In the genomic region with DNA sequence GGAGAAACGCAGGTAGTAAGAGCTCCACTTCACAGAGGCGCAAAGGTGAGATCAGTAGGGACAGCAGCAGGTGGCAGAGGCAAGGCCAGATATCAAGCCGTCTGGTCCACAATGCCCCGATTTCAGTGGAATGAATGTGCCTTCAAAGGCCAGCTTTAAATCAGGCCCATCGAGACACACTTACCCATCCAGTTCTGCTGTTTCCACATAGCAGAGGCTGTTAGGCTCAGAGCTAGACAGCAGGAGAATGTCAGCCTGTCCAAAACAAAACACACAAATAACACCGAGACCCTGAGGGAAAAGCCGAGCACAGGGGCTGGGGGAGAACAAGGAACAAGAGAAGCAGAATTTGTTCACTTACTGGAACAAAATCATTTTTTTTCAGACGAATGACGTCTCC, we compare ENCODE assay signal across 30 cellular contexts.
DNase-seq lines count a peak whose midpoint lies in the region; ATAC-seq and TF ChIP-seq lines count a peak whose summit lies in the region.
"Had no signal": no experiment of that assay in that cellular context is flagged by ENCODE, and none has a peak within 500 bp of the region (broad histone marks: within the 10 kb centered on the region; RNA-seq: fewer than 3 reads in every experiment).

No MANE protein-coding gene starts in this region.

- H3K4me1 ChIP-seq in heart left ventricle (peaks cover 0 to 25% (median 10%) of the 10 kb centered on the region in 12 donors), uterus (no peaks in the 10 kb centered on the region)

- H3K27me3 ChIP-seq in heart left ventricle = no peaks in the 10 kb centered on the region
- H3K27me3 ChIP-seq in uterus = no peaks in the 10 kb centered on the region
- H3K27me3 ChIP-seq: upper lobe of left lung had no signal

- H3K27ac ChIP-seq in heart left ventricle (peak overlapping the region in 5 of 12 donors; percentile 8 to 54 (median 23)), uterus (peak overlapping the region; percentile 37 to 86)
- H3K27ac ChIP-seq: upper lobe of left lung had no signal

- H3K27me3 Mint-ChIP-seq in neural crest cell (ENCODE audit: low read depth) = no peaks in the 10 kb centered on the region
- H3K27me3 Mint-ChIP-seq: CD4-positive, CD25-positive, alpha-beta regulatory T cell; central memory CD8-positive, alpha-beta T cell; memory B cell had no signal

- peaks cover 20% of the 10 kb centered on the region for H3K4me1 Mint-ChIP-seq in neural crest cell

- intact Hi-C loops in heart left ventricle (cut with DNase I) = loop anchor here in 1 of 10 donors (10.0 kb wide), 1 partner anchor 107 kb away; a partner anchor contains a TSS
- intact Hi-C loops in uterus (cut with DNase I; ENCODE audit: low total_unique reads) = no loop called here

- H3K36me3 ChIP-seq in heart left ventricle = peaks cover 0 to 94% (median 21%) of the 10 kb centered on the region in 9 donors
- H3K36me3 ChIP-seq in uterus = no peaks in the 10 kb centered on the region

- H3K9me3 Mint-ChIP-seq in neural crest cell = no peaks in the 10 kb centered on the region
- H3K9me3 Mint-ChIP-seq: central memory CD8-positive, alpha-beta T cell; memory B cell had no signal

- WGBS in heart left ventricle, 4 donors = 69 to 78% (median 76%) methylated on average over 9 of the region's 9 CpGs

- peak in 3 of 4 donors; percentile 43 to 64 (median 57) for ATAC-seq in heart left ventricle
- ATAC-seq: activated CD4-positive, CD25-positive, alpha-beta regulatory T cell treated with anti-CD3 and anti-CD28 coated beads, Interleukin-2, amount 50 U/mL, for 24 hours; K562 had no signal

- TF ChIP-seq CTCF in heart left ventricle (IDR thresholded peaks at IDR 0.05) (no peak), neural crest cell (conservative IDR thresholded peaks at IDR 0.05) (no peak), uterus (IDR thresholded peaks at IDR 0.05) (no peak)

- no peaks in the 10 kb centered on the region for H3K9me3 ChIP-seq in heart left ventricle
- H3K9me3 ChIP-seq in uterus = no peaks in the 10 kb centered on the region
- H3K9me3 ChIP-seq: upper lobe of left lung had no signal

- no peak overlapping the region for H3K4me3 Mint-ChIP-seq in neural crest cell
- H3K4me3 Mint-ChIP-seq: CD4-positive, CD25-positive, alpha-beta regulatory T cell; central memory CD8-positive, alpha-beta T cell; memory B cell had no signal

- H3K4me3 ChIP-seq in heart left ventricle = no peak overlapping the region
- no peak overlapping the region for H3K4me3 ChIP-seq in uterus
- H3K4me3 ChIP-seq: K562, upper lobe of left lung had no signal

- TF ChIP-seq POLR2A in heart left ventricle (IDR thresholded peaks at IDR 0.05) (no peak), uterus (IDR thresholded peaks at IDR 0.05) (no peak)

- peak; percentile 14 for DNase-seq in NCI-H748 (lab: John Stamatoyannopoulos, UW; ENCODE audit: unreplicated experiment)
- DNase-seq in NCI-H748 treated with DMSO at 0.1 percent for 48 hours (lab: John Stamatoyannopoulos, UW) = no peak
- peak in 1 of 5 donors; percentile 27 for DNase-seq in heart left ventricle
- no peak for DNase-seq in neural crest cell (ENCODE audit: low read depth, low spot score)
- DNase-seq in uterus = no peak
- no peak for DNase-seq in kidney tubule cell (ENCODE audit: low spot score)
- DNase-seq in effector CD8-positive, alpha-beta T cell (lab: John Stamatoyannopoulos, UW) = no peak
- DNase-seq in activated CD8-positive, alpha-beta memory T cell treated with anti-CD3 and anti-CD28 coated beads, Interleukin-2, amount 50 U/mL, for 48 hours = no peak
- DNase-seq: 8988T; activated CD4-positive, alpha-beta T cell treated with anti-CD3 and anti-CD28 coated beads, Interleukin-2, amount 50 U/mL, for 48 hours; activated naive CD4-positive, alpha-beta T cell; AML-193; Calu3; CD4-positive, CD25-positive, alpha-beta regulatory T cell; dermis blood vessel endothelial cell; DMS79; GF-D8; left cardiac atrium; NCI-H1092 treated with DMSO at 0.1 percent for 48 hours; NCI-H1694 treated with DMSO at 0.1 percent for 48 hours; NCI-H2171 treated with DMSO at 0.1 percent for 48 hours; NCI-H526 treated with DMSO at 0.1 percent for 48 hours; SHP77 treated with DMSO at 0.1 percent for 48 hours; stimulated activated CD4-positive, alpha-beta T cell treated with anti-CD3 and anti-CD28 coated beads, Interleukin-4, amount 100 ng/mL, for 24 hours; T-helper 2 cell; upper lobe of left lung had no signal

- H3K36me3 Mint-ChIP-seq in neural crest cell (ENCODE audit: low read depth) = no peaks in the 10 kb centered on the region

- H3K27ac Mint-ChIP-seq in neural crest cell (ENCODE audit: unreplicated experiment) = peak overlapping the region; percentile 91
- H3K27ac Mint-ChIP-seq: CD4-positive, CD25-positive, alpha-beta regulatory T cell; memory B cell had no signal
